26 cellular contexts compared by ENCODE assay signal in genomic region chr12:12064596-12064995, GRCh38. TPM values are rescaled to one million over a fixed set of nuclear protein-coding genes. Genes with fewer than 3 reads are reported as not detected.
"Had no signal": no experiment of that assay in that cellular context is flagged by ENCODE, and none has a peak within 500 bp of the region (broad histone marks: within the 10 kb centered on the region; RNA-seq: fewer than 3 reads in every experiment).

No MANE protein-coding gene starts in this region.

- H3K9me3 ChIP-seq: MG63, SK-N-SH had no signal

- H3K36me3 ChIP-seq: MG63 had no signal

- H3K4me2 ChIP-seq: SK-N-SH had no signal

- H3K4me3 ChIP-seq: MG63 had no signal

- DNase-seq: IMR-90, Karpas-422, KG1, MG63, NCI-H1092, NCI-H1105 treated with DMSO at 0.1 percent for 48 hours, NCI-H1417 treated with DMSO at 0.1 percent for 48 hours, NCI-H146, NCI-H1694 treated with DMSO at 0.1 percent for 48 hours, NCI-H1930, NCI-H2081, NCI-H2171, NCI-H226, NCI-H446, NCI-H510A, NCI-H524 treated with DMSO at 0.1 percent for 48 hours, NCI-H69, NCI-H774, SHP77, SK-N-SH, SW 1271 had no signal

- H3K9ac ChIP-seq: SK-N-SH had no signal

- ATAC-seq: HepG2 had no signal

- H3K9me2 ChIP-seq: SK-N-SH had no signal

- H3K27ac ChIP-seq: RWPE1 had no signal

- FAIRE-seq: HepG2, RCC 7860 had no signal

RNA-seq across cellular contexts. Expression of gene BCL2L14, which starts 6.1 kb away (rescaled TPM):
- total RNA-seq: HT1080, IMR-90, SK-MEL-5 had no signal
- polyA plus RNA-seq: HepG2, IMR-90, SK-N-SH had no signal
